In the genomic region with DNA sequence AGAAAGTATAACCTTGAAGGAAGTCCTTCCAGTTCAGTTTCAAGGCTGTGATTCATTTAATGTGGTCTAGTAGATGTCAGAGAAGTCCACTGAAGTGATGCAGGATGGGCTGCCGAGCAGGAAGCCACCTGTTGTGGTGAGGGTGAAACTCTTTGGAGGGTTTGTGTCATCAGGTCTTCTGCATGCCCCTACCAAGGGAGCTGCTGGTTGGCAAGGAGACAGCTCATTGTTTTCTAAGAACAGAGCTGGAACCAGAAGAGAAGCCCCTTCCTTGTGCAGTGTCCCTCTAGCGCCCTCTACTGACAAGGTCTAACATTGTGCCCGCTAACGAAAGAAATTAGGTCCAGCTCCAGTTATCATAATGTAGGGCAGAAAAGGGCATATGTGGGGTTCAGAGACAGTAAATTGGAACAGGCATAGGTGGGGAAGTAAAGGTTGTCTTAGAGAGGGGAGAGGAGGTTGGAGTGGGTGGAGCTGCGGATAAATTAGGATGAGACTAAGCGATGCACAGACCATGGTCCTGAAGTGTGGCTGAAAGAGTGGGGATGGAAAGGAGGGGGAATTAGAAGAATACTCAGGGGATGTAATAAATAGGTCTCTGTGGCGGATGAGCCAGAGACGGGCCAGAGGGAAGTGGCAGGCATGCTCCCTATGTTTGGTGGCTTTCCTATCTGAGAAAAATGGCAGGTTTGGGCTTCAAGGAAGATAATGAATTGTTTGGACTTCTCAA, we compare ENCODE assay signal across 8 cellular contexts.
DNase-seq lines count a peak whose midpoint lies in the region; ATAC-seq and TF ChIP-seq lines count a peak whose summit lies in the region.

No MANE protein-coding gene starts in this region.

- no peaks in the 10 kb centered on the region for H3K36me3 ChIP-seq in ascending aorta

- peaks cover 0 to 3% of the 10 kb centered on the region in 2 donors for H3K4me1 Mint-ChIP-seq in stimulated activated naive B cell treated with anti-CD40 and anti-IgM and Interleukin-4, amounts not matched to agents 10 μg/mL and 1 μg/mL and 100 μg/mL, for 72 hours

- no peak overlapping the region for H3K27ac ChIP-seq in ascending aorta

- H3K27me3 Mint-ChIP-seq in stimulated activated naive B cell treated with anti-CD40 and anti-IgM and Interleukin-4, amounts not matched to agents 10 μg/mL and 1 μg/mL and 100 μg/mL, for 72 hours = peaks cover 7 to 19% of the 10 kb centered on the region in 2 donors

- intact Hi-C loops in ascending aorta (cut with DNase I) = no loop called here

- DNase-seq in activated CD4-positive, CD25-positive, alpha-beta regulatory T cell treated with anti-CD3 and anti-CD28 coated beads, Interleukin-2, amount 50 U/mL, for 72 hours = no peak
- DNase-seq in NCI-H748 (lab: John Stamatoyannopoulos, UW; ENCODE audit: unreplicated experiment) (peak; percentile 91), ascending aorta (ENCODE audit: low spot score in 2 of 2) (no peak), inferior parietal cortex (ENCODE audit: extremely low spot score) (peak; percentile 75)
- peak; percentile 18 for DNase-seq in stimulated activated naive B cell treated with anti-CD40 and anti-IgM and Interleukin-4, amounts not matched to agents 10 μg/mL and 1 μg/mL and 100 μg/mL, for 72 hours

- no peaks in the 10 kb centered on the region for H3K9me3 ChIP-seq in ascending aorta

- no peak overlapping the region for H3K27ac Mint-ChIP-seq in stimulated activated naive B cell treated with anti-CD40 and anti-IgM and Interleukin-4, amounts not matched to agents 10 μg/mL and 1 μg/mL and 100 μg/mL, for 72 hours

- no peaks in the 10 kb centered on the region for H3K36me3 Mint-ChIP-seq in stimulated activated naive B cell treated with anti-CD40 and anti-IgM and Interleukin-4, amounts not matched to agents 10 μg/mL and 1 μg/mL and 100 μg/mL, for 72 hours

- no peak overlapping the region for H3K4me3 Mint-ChIP-seq in stimulated activated naive B cell treated with anti-CD40 and anti-IgM and Interleukin-4, amounts not matched to agents 10 μg/mL and 1 μg/mL and 100 μg/mL, for 72 hours

- peak; percentile 73 to 78 for ATAC-seq in activated CD4-positive, CD25-positive, alpha-beta regulatory T cell treated with anti-CD3 and anti-CD28 coated beads, Interleukin-2, amount 50 U/mL, for 24 hours
- ATAC-seq in GM21381 (IDR thresholded peaks at IDR 0.05; ENCODE audit: unreplicated experiment) (peak; percentile 92), HG03521 (IDR thresholded peaks at IDR 0.05; ENCODE audit: unreplicated experiment) (peak; percentile 95)
- peak; percentile 85 to 92 for ATAC-seq in stimulated activated naive B cell treated with anti-CD40 and anti-IgM and Interleukin-4, amounts not matched to agents 10 μg/mL and 1 μg/mL and 100 μg/mL, for 72 hours (replicated peaks)

- H3K4me3 ChIP-seq in ascending aorta = no peak overlapping the region

- peaks cover 0 to 7% of the 10 kb centered on the region in 2 donors for H3K9me3 Mint-ChIP-seq in stimulated activated naive B cell treated with anti-CD40 and anti-IgM and Interleukin-4, amounts not matched to agents 10 μg/mL and 1 μg/mL and 100 μg/mL, for 72 hours

- TF ChIP-seq CTCF in ascending aorta (IDR thresholded peaks at IDR 0.05) = peak in 2 of 3 experiments; percentile 34 to 42

- no peaks in the 10 kb centered on the region for H3K27me3 ChIP-seq in ascending aorta

- no peaks in the 10 kb centered on the region for H3K4me1 ChIP-seq in ascending aorta

Comparison
In these comparisons a context has a peak if more than half of its experiments do, and no peak if none do; other contexts are left out.
1. DNase-seq: peak in NCI-H748 (single experiment), inferior parietal cortex (single experiment) and stimulated activated naive B cell treated with anti-CD40 and anti-IgM and Interleukin-4, amounts not matched to agents 10 μg/mL and 1 μg/mL and 100 μg/mL, for 72 hours (single experiment); none in activated CD4-positive, CD25-positive, alpha-beta regulatory T cell treated with anti-CD3 and anti-CD28 coated beads, Interleukin-2, amount 50 U/mL, for 72 hours (single experiment) and ascending aorta (0 of 2).
2. Peak in every context shown above with its lines, with median percentiles within 50 percentile points of each other: ATAC-seq.